1 cellular context compared by ENCODE assay signal in genomic region chr4:39700500-39700899, GRCh38.
TF ChIP-seq lines count a peak whose summit lies in the region.

No MANE protein-coding gene starts in this region.

TF ChIP-seq in SK-N-SH, 30 proteins besides CTCF, POLR2A, EP300 and RAD21 (continued from another document):
- TF ChIP-seq REST (IDR thresholded peaks at IDR 0.05; ENCODE audit: low read depth, low read length) (no peak), MEF2A (IDR thresholded peaks at IDR 0.05; ENCODE audit: borderline replicate concordance, low read depth) (no peak), MXI1 (IDR thresholded peaks at IDR 0.05; ENCODE audit: low read depth, low read length) (no peak), FOXJ3 (CRISPR knock-in tag; IDR thresholded peaks at IDR 0.05) (no peak), ELF1 (IDR thresholded peaks at IDR 0.05) (no peak)
